Comparison of ENCODE assay signal across 1 cellular context in the genomic region with DNA sequence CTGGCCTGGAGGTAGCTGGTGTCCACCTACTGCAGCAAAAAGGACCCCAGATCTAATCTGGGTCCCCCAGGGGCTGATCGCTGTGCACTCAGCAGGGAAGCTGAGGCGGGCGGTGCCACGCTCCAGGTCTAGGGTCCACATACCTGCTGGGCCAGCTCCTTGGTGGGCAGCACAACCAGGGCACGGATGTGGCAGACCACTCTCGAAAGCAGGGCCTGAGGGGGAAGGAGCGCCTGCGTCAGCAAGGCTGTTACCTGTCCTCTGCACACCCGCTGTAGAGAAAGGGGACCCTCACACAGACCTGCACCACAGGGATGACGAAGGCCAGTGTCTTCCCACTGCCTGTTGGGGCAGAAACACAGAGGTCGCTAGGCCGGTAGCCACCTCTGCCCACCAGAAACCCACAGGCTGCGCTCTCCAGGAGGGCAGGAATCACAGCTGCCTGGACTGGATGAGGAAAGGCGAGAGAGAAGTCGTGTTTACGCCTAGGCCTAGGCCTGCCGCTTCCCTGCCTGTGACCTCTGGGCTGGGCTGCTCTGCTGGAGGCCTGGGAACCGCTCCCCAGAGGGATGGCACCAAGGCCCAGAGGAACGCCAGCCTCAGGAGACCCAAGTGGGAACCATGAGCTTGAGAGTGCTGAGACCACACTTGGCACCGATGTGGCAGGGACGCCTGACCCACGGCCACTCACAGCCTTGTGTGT.
TF ChIP-seq lines count a peak whose summit lies in the region.

No MANE protein-coding gene starts in this region.

TF ChIP-seq in GM23338, 12 proteins besides CTCF, POLR2A, EP300 and RAD21 (continued from another document):
- TF ChIP-seq NANOG (IDR thresholded peaks at IDR 0.05; ENCODE audit: borderline replicate concordance) = no peak
- TF ChIP-seq POLR2AphosphoS5 (IDR thresholded peaks at IDR 0.05; ENCODE audit: low read depth) = no peak
- no peak for TF ChIP-seq EZH2 (IDR thresholded peaks at IDR 0.05; ENCODE audit: low read depth, unreplicated experiment)
- TF ChIP-seq JUNB (IDR thresholded peaks at IDR 0.05; ENCODE audit: unreplicated experiment) = no peak
- no peak for TF ChIP-seq ZNF331 (CRISPR knock-in tag; IDR thresholded peaks at IDR 0.05; ENCODE audit: low read depth)
- TF ChIP-seq EZH2phosphoT487 (IDR thresholded peaks at IDR 0.05; ENCODE audit: unreplicated experiment) = no peak
- no peak for TF ChIP-seq ZNF114 (CRISPR knock-in tag; IDR thresholded peaks at IDR 0.05)
- no peak for TF ChIP-seq STAT1 (IDR thresholded peaks at IDR 0.05; ENCODE audit: unreplicated experiment)
- TF ChIP-seq REST (IDR thresholded peaks at IDR 0.05; ENCODE audit: unreplicated experiment) = no peak
- no peak for TF ChIP-seq ETS1 (IDR thresholded peaks at IDR 0.05)
